18 cellular contexts compared by ENCODE assay signal in genomic region chr15:68204361-68204760, GRCh38. TPM values are rescaled to one million over a fixed set of nuclear protein-coding genes. Genes with fewer than 3 reads are reported as not detected.
DNase-seq lines count a peak whose midpoint lies in the region; ATAC-seq, FAIRE-seq and TF ChIP-seq lines count a peak whose summit lies in the region.
"Had no signal": no experiment of that assay in that cellular context is flagged by ENCODE, and none has a peak within 500 bp of the region (broad histone marks: within the 10 kb centered on the region; RNA-seq: fewer than 3 reads in every experiment).

No MANE protein-coding gene starts in this region.

- H3K4me2 ChIP-seq in K562 (ENCODE audit: insufficient read depth, low read length): no peak overlapping the region

- H3K27ac ChIP-seq in K562 (ENCODE audit: extremely low read depth, low read depth, low read length): no peak overlapping the region
- H3K27ac ChIP-seq in tibial nerve: peak overlapping the region in 3 of 4 donors; percentile 34 to 76 (median 69)

- H3K4me3 ChIP-seq in K562: no peak overlapping the region
- peak overlapping the region; percentile 0 for H3K4me3 ChIP-seq in mucosa of descending colon
- peak overlapping the region in 2 of 4 donors; percentile 20 to 39 for H3K4me3 ChIP-seq in tibial nerve

- H3K4me1 Mint-ChIP-seq in T-helper 1 cell treated with Interleukin-12 subunit alpha and Interleukin-12 subunit beta and Interleukin-4 antibody, amounts not matched to agents 30 μg/mL and 1 μg/mL, for 36 hours (ENCODE audit: low read depth): peaks cover 38% of the 10 kb centered on the region

- no peak for TF ChIP-seq EP300 in K562 (IDR thresholded peaks at IDR 0.05; ENCODE audit: low read length)
- TF ChIP-seq EP300 in tibial nerve (IDR thresholded peaks at IDR 0.05): no peak

- no TSS peak for BruUV-seq in K562 (replicated peaks; lab: Mats Ljungman, UMichigan)

- H3K4me3 Mint-ChIP-seq in T-helper 1 cell treated with Interleukin-12 subunit alpha and Interleukin-12 subunit beta and Interleukin-4 antibody, amounts not matched to agents 30 μg/mL and 1 μg/mL, for 36 hours: peak overlapping the region; percentile 72

- 0 out of 2 replicates have a peak, but pooled peaks cover 7% of the 10 kb centered on the region for H4K20me1 ChIP-seq in K562 (replicated peaks; ENCODE audit: control insufficient read depth, insufficient read depth, low read length)

- POLR2A ChIA-PET in K562 (lab: Yijun Ruan, JAX): no interaction called here

- H2AFZ ChIP-seq in K562 (ENCODE audit: low read depth, low read length): no peak overlapping the region

- TF ChIP-seq RAD21 in K562 (CRISPR knock-in tag; conservative IDR thresholded peaks at IDR 0.05 in 1 of 2, IDR thresholded peaks at IDR 0.05 in 1 of 2): no peak

- CTCF ChIA-PET in K562 (lab: Yijun Ruan, JAX; ENCODE audit: low intra/inter-chr PET ratio): no interaction called here

- DNase-seq in T-helper 1 cell (no peak), K562 (ENCODE audit: extremely low read depth in 1 of 4, low spot score in 3 of 4) (no peak), mucosa of descending colon (peak in 1 of 3 donors; percentile 33), tibial nerve (ENCODE audit: low spot score in 2 of 2) (no peak), dedifferentiated amniotic fluid mesenchymal stem cell (ENCODE audit: extremely low spot score) (no peak), GF-D8 (lab: John Stamatoyannopoulos, UW) (no peak)
- DNase-seq: 8988T; activated CD4-positive, alpha-beta T cell treated with anti-CD3 and anti-CD28 coated beads, Interleukin-2, amount 50 U/mL, for 48 hours; activated naive CD4-positive, alpha-beta T cell treated with anti-CD3 and anti-CD28 coated beads, Interleukin-2, amount 50 U/mL, for 16 hours; activated T-cell treated with anti-CD3 and anti-CD28 coated beads, Interleukin-2, amount 50 U/mL, for 1 hour; BE2C; foreskin fibroblast; left colon; NCI-H1694 treated with DMSO at 0.1 percent for 48 hours; stimulated activated CD4-positive, alpha-beta T cell treated with anti-CD3 and anti-CD28 coated beads, Interleukin-4, amount 100 ng/mL, for 24 hours had no signal

- no peak for FAIRE-seq in K562 (lab: Jason Lieb, UNC)
- FAIRE-seq: astrocyte had no signal

- H3K27me3 ChIP-seq in K562 (ENCODE audit: control insufficient read depth in 2 of 2, insufficient read depth in 2 of 2, low read length in 2 of 2) (no peaks in the 10 kb centered on the region), tibial nerve (no peaks in the 10 kb centered on the region)
- H3K27me3 ChIP-seq: BE2C had no signal

- no peaks in the 10 kb centered on the region for H3K9me3 Mint-ChIP-seq in T-helper 1 cell treated with Interleukin-12 subunit alpha and Interleukin-12 subunit beta and Interleukin-4 antibody, amounts not matched to agents 30 μg/mL and 1 μg/mL, for 36 hours

- peaks cover 4% of the 10 kb centered on the region for H3K36me3 Mint-ChIP-seq in T-helper 1 cell treated with Interleukin-12 subunit alpha and Interleukin-12 subunit beta and Interleukin-4 antibody, amounts not matched to agents 30 μg/mL and 1 μg/mL, for 36 hours (ENCODE audit: low read depth)

- peak overlapping the region in 1 of 2 experiments; percentile 79; a peak in 2 of 4 replicates for H3K9ac ChIP-seq in K562 (ENCODE audit: insufficient read depth in 1 of 2, low read depth in 2 of 2, low read length in 2 of 2)

- intact Hi-C loops in K562 (cut with micrococcal nuclease): no loop called here
- intact Hi-C loops in mucosa of descending colon (cut with DNase I, micrococcal nuclease): no loop called here

- WGBS in K562 (ENCODE audit: insufficient coverage, low coverage, missing lambda C conversion rate): 95% methylated on average over 7 of the region's 7 CpGs
- WGBS in tibial nerve, 2 donors: 89% methylated on average over 6 to 7 of the region's 7 CpGs

- no peaks in the 10 kb centered on the region for H3K27me3 Mint-ChIP-seq in T-helper 1 cell treated with Interleukin-12 subunit alpha and Interleukin-12 subunit beta and Interleukin-4 antibody, amounts not matched to agents 30 μg/mL and 1 μg/mL, for 36 hours (ENCODE audit: low read depth)

- peaks cover 31% of the 10 kb centered on the region for H3K79me2 ChIP-seq in K562 (ENCODE audit: control insufficient read depth, insufficient read depth, low read length)

- in situ Hi-C loops in K562 (cut with MboI): no loop called here

- ATAC-seq in K562 (no peak), mucosa of descending colon (no peak), GM21723 (IDR thresholded peaks at IDR 0.05; ENCODE audit: unreplicated experiment) (no peak)

- H3K36me3 ChIP-seq in K562 (ENCODE audit: control insufficient read depth, insufficient read depth, low read length) (peaks cover 48% of the 10 kb centered on the region; the same call in 1 of the 3 replicates), mucosa of descending colon (ENCODE audit: low read depth) (no peaks in the 10 kb centered on the region), tibial nerve (peaks cover 0 to 13% (median 0%) of the 10 kb centered on the region in 3 donors)

- no peak overlapping the region for H3K27ac Mint-ChIP-seq in T-helper 1 cell treated with Interleukin-12 subunit alpha and Interleukin-12 subunit beta and Interleukin-4 antibody, amounts not matched to agents 30 μg/mL and 1 μg/mL, for 36 hours

- H3K9me1 ChIP-seq in K562 (ENCODE audit: control insufficient read depth, insufficient read depth, low read length): no peaks in the 10 kb centered on the region

- H3K9me3 ChIP-seq in K562 (replicated peaks; ENCODE audit: control insufficient read depth, insufficient read depth, low read depth, low read length) (no peaks in the 10 kb centered on the region), mucosa of descending colon (no peaks in the 10 kb centered on the region), tibial nerve (no peaks in the 10 kb centered on the region)
- H3K9me3 ChIP-seq: BE2C had no signal

- TF ChIP-seq CTCF in K562 (IDR thresholded peaks at IDR 0.05 in 2 of 3, conservative IDR thresholded peaks at IDR 0.05 in 1 of 3; ENCODE audit: insufficient read depth in 2 of 3, low read depth in 1 of 3, low read length in 3 of 3): no peak
- no peak for TF ChIP-seq CTCF in mucosa of descending colon (IDR thresholded peaks at IDR 0.05)
- TF ChIP-seq CTCF in tibial nerve (IDR thresholded peaks at IDR 0.05): no peak

- peaks cover 14 to 37% of the 10 kb centered on the region in 2 experiments for H3K4me1 ChIP-seq in K562 (replicated peaks in 1 of 2; ENCODE audit: control insufficient read depth in 2 of 2, insufficient read depth in 2 of 2, low read length in 2 of 2)
- H3K4me1 ChIP-seq in mucosa of descending colon (ENCODE audit: low read depth): peaks cover 7% of the 10 kb centered on the region
- H3K4me1 ChIP-seq in tibial nerve: peaks cover 0 to 56% (median 23%) of the 10 kb centered on the region in 4 donors

- TF ChIP-seq POLR2A in K562 (conservative IDR thresholded peaks at IDR 0.05) (no peak), tibial nerve (IDR thresholded peaks at IDR 0.05) (no peak)

TF ChIP-seq in K562, 482 proteins besides CTCF, POLR2A, EP300 and RAD21:
- TF ChIP-seq TOE1 (IDR thresholded peaks at IDR 0.05; ENCODE audit: borderline replicate concordance) (no peak), TOE1 (CRISPR knock-in tag; IDR thresholded peaks at IDR 0.05; ENCODE audit: borderline replicate concordance, low read depth) (no peak), POLR2G (IDR thresholded peaks at IDR 0.05; ENCODE audit: low read depth, low read length) (peak; percentile 27; the same call in 1 of the 2 replicates)

RNA-seq across cellular contexts. Expression of gene CALML4, which starts 0.8 kb away (rescaled TPM):
- total RNA-seq in K562 (2011; cell fraction: chromatin; rRNA removed; ENCODE audit: low replicate concordance): 41.4 and 49.7 TPM in 2 replicates
- total RNA-seq in K562 (2011; cell fraction: nucleolus; rRNA removed): 19.3 and 20.3 TPM in 2 replicates
- total RNA-seq in K562 (2011; cell fraction: nucleoplasm; rRNA removed): 29.4 and 47.2 TPM in 2 replicates
- 7.6 and 8.7 TPM in 2 replicates for total RNA-seq in K562 (2014; rRNA removed)
- total RNA-seq in K562 (2014; rRNA removed; fragmentation: Illumina TruSeq; extraction: Trizol): 15.5 and 19.8 TPM in 2 replicates
- 16.7 and 17.4 TPM in 2 replicates for total RNA-seq in K562 (2015; rRNA removed; fragmentation: Illumina TruSeq; extraction: Trizol)
- total RNA-seq in K562 (2021): 6.3 and 6.5 TPM in 2 replicates
- 16.9 and 18.2 TPM in 2 replicates for polyA plus RNA-seq in K562 (2011; rRNA removed)
- 2.6 and 3.5 TPM in 2 replicates for polyA plus RNA-seq in K562 (2011; cell fraction: cytosol; rRNA removed)
- polyA plus RNA-seq in K562 (2011; cell fraction: nucleus; rRNA removed): 11.0 and 16.7 TPM in 2 replicates
- 6.4 and 11.6 TPM in 2 replicates for polyA plus RNA-seq in K562 (2012)
- polyA plus RNA-seq in K562 (2014; fragmentation: Illumina TruSeq; extraction: Trizol): 20.8 and 24.4 TPM in 2 replicates
- 1 to 10 TPM; 2.8 to 3.8 TPM for polyA plus RNA-seq in K562 (2014; fragmentation: Nextera tagmentation; extraction: Ambion mirVana)
- polyA plus RNA-seq in K562 (2014; rRNA removed): 15.6 and 30.6 TPM in 2 replicates
- 6.1 and 7.6 TPM in 2 replicates for polyA minus RNA-seq in K562 (2011; rRNA and poly(A)+ RNA removed)
- polyA minus RNA-seq in K562 (2011; cell fraction: cytosol; rRNA and poly(A)+ RNA removed): 0.73 and 1.2 TPM in 2 replicates
- polyA minus RNA-seq in K562 (2011; cell fraction: nucleus; rRNA and poly(A)+ RNA removed): 3.6 and 6.1 TPM in 2 replicates
- total RNA-seq in mucosa of descending colon: 100 to 1,000 TPM in 1 of 3 donors, 10 to 100 TPM in 2; 50.8 to 122 (median 98.1) TPM
- total RNA-seq in tibial nerve: 10 to 100 TPM in 3 of 4 donors, 1 to 10 TPM in 1; 7.5 to 27.1 (median 13.6) TPM

RNA-seq across cellular contexts. Expression of gene CLN6, which starts 25.2 kb away (rescaled TPM):
- total RNA-seq in K562 (2011; cell fraction: chromatin; rRNA removed; ENCODE audit: low replicate concordance): 161 and 267 TPM in 2 replicates
- 171 and 189 TPM in 2 replicates for total RNA-seq in K562 (2011; cell fraction: nucleolus; rRNA removed)
- 182 and 254 TPM in 2 replicates for total RNA-seq in K562 (2011; cell fraction: nucleoplasm; rRNA removed)
- 25.8 and 32.5 TPM in 2 replicates for total RNA-seq in K562 (2014; rRNA removed)
- 22.3 and 24.8 TPM in 2 replicates for total RNA-seq in K562 (2014; rRNA removed; fragmentation: Illumina TruSeq; extraction: Trizol)
- 34.8 and 39.3 TPM in 2 replicates for total RNA-seq in K562 (2015; rRNA removed; fragmentation: Illumina TruSeq; extraction: Trizol)
- 51.6 and 53.3 TPM in 2 replicates for total RNA-seq in K562 (2021)
- 46.0 and 47.3 TPM in 2 replicates for polyA plus RNA-seq in K562 (2011; rRNA removed)
- polyA plus RNA-seq in K562 (2011; cell fraction: cytosol; rRNA removed): 70.0 and 134 TPM in 2 replicates
- 68.6 and 106 TPM in 2 replicates for polyA plus RNA-seq in K562 (2011; cell fraction: nucleus; rRNA removed)
- 36.7 and 38.9 TPM in 2 replicates for polyA plus RNA-seq in K562 (2012)
- 42.6 and 49.8 TPM in 2 replicates for polyA plus RNA-seq in K562 (2014; fragmentation: Illumina TruSeq; extraction: Trizol)
- polyA plus RNA-seq in K562 (2014; fragmentation: Nextera tagmentation; extraction: Ambion mirVana): under 1 TPM; 0.71 to 0.77 TPM
- 47.5 and 60.1 TPM in 2 replicates for polyA plus RNA-seq in K562 (2014; rRNA removed)
- polyA minus RNA-seq in K562 (2011; rRNA and poly(A)+ RNA removed): 60.0 and 111 TPM in 2 replicates
- 26.9 and 47.0 TPM in 2 replicates for polyA minus RNA-seq in K562 (2011; cell fraction: cytosol; rRNA and poly(A)+ RNA removed)
- 38.7 and 49.0 TPM in 2 replicates for polyA minus RNA-seq in K562 (2011; cell fraction: nucleus; rRNA and poly(A)+ RNA removed)
- 10 to 100 TPM; 20.1 to 39.2 (median 31.0) TPM for total RNA-seq in mucosa of descending colon
- total RNA-seq in tibial nerve: 10 to 100 TPM; 10.0 to 28.8 (median 16.3) TPM
